Comparison of ENCODE assay signal across 8 cellular contexts in genomic region chr1:221439734-221440436, GRCh38.
DNase-seq lines count a peak whose midpoint lies in the region; ATAC-seq, FAIRE-seq and TF ChIP-seq lines count a peak whose summit lies in the region.

No MANE protein-coding gene starts in this region.

- peak overlapping the region; percentile 61 for H3K4me3 Mint-ChIP-seq in natural killer cell treated with Interleukin-12 subunit alpha and Interleukin-12 subunit beta and Interleukin-15 and Interleukin-18, amount 100 ng/mL, for 72 hours

- H3K27me3 ChIP-seq in bronchial epithelial cell (ENCODE audit: control insufficient read depth, insufficient read depth, low read length), result no peaks in the 10 kb centered on the region

- peaks cover 16 to 20% of the 10 kb centered on the region in 2 donors for H3K4me1 Mint-ChIP-seq in natural killer cell treated with Interleukin-12 subunit alpha and Interleukin-12 subunit beta and Interleukin-15 and Interleukin-18, amount 100 ng/mL, for 72 hours (ENCODE audit: low read depth in 2 of 2)

- no peaks in the 10 kb centered on the region for H3K36me3 Mint-ChIP-seq in natural killer cell treated with Interleukin-12 subunit alpha and Interleukin-12 subunit beta and Interleukin-15 and Interleukin-18, amount 100 ng/mL, for 72 hours

- no peak for TF ChIP-seq CTCF in bronchial epithelial cell (IDR thresholded peaks at IDR 0.05; ENCODE audit: insufficient read depth, low read length, severe bottlenecking)

- peak; percentile 86 to 89 for ATAC-seq in natural killer cell treated with Interleukin-12 subunit alpha and Interleukin-12 subunit beta and Interleukin-15 and Interleukin-18, amount 100 ng/mL, for 72 hours
- ATAC-seq in HG03045 (IDR thresholded peaks at IDR 0.05; ENCODE audit: unreplicated experiment), result no peak

- no peak for FAIRE-seq in bronchial epithelial cell (lab: Jason Lieb, UNC)

- H3K27ac Mint-ChIP-seq in natural killer cell treated with Interleukin-12 subunit alpha and Interleukin-12 subunit beta and Interleukin-15 and Interleukin-18, amount 100 ng/mL, for 72 hours, result peak overlapping the region; percentile 82 to 84

- peak; percentile 97 for DNase-seq in EL
- peak; percentile 40 for DNase-seq in NCI-H69 (lab: John Stamatoyannopoulos, UW)
- DNase-seq in bronchial epithelial cell (ENCODE audit: low read depth), result peak; percentile 100
- DNase-seq in natural killer cell treated with Interleukin-12 subunit alpha and Interleukin-12 subunit beta and Interleukin-15 and Interleukin-18, amount 100 ng/mL, for 72 hours (ENCODE audit: low spot score), result peak; percentile 69
- DNase-seq in MV-4-11 (lab: John Stamatoyannopoulos, UW), result no peak
- no peak for DNase-seq in NCI-H2107 (lab: John Stamatoyannopoulos, UW)
- DNase-seq in nucleus accumbens (lab: John Stamatoyannopoulos, UW), result no peak

- no peaks in the 10 kb centered on the region for H3K9me3 Mint-ChIP-seq in natural killer cell treated with Interleukin-12 subunit alpha and Interleukin-12 subunit beta and Interleukin-15 and Interleukin-18, amount 100 ng/mL, for 72 hours

- H3K27me3 Mint-ChIP-seq in natural killer cell treated with Interleukin-12 subunit alpha and Interleukin-12 subunit beta and Interleukin-15 and Interleukin-18, amount 100 ng/mL, for 72 hours, result peaks cover 13 to 15% of the 10 kb centered on the region in 2 donors

- no peak overlapping the region for H3K4me3 ChIP-seq in bronchial epithelial cell (ENCODE audit: low read depth, low read length)

- H3K36me3 ChIP-seq in bronchial epithelial cell (ENCODE audit: control insufficient read depth, insufficient read depth, low read length), result no peaks in the 10 kb centered on the region

Comparison
In these comparisons a context has a peak if more than half of its experiments do, and no peak if none do; other contexts are left out.
1. DNase-seq: peak in EL (single experiment), NCI-H69 (single experiment), bronchial epithelial cell (single experiment) and natural killer cell treated with Interleukin-12 subunit alpha and Interleukin-12 subunit beta and Interleukin-15 and Interleukin-18, amount 100 ng/mL, for 72 hours (single experiment); none in MV-4-11 (single experiment), NCI-H2107 (single experiment) and nucleus accumbens (0 of 56).